ENCODE assay signal across 1 cellular context in the genomic region with DNA sequence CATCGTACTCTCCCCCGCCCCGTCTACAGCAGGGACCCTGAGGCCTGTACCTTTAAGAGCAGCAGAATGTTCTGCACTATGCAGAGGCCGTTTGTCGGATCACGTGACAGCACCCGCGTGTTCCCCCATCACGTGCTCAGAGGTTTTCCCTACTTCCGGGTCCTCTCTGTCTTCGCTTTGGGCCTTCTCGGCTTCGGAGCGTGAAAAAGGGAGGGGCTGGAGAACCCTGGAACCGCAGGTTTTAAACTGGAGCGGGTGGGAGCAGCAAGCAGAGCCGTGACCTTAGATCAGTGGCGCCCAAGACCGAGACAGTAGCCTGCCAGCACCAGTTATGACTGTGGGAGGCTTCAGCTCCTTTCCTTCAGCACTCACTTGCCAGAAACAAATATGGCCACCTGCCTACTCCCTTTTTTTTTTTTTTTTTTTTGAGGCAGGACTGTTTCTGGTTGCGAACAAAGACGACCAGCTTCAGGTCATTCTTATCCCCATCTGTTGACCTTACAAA.
TF ChIP-seq lines count a peak whose summit lies in the region.

TSS of gene CLN3 (minus strand) at position 105 of the 505 bp plus-strand sequence. CDS start 315 bp downstream, outside the sequence.

TF ChIP-seq in WTC11, 78 proteins besides CTCF, POLR2A, EP300 and RAD21 (continued from another document):
- TF ChIP-seq ZNF512 (CRISPR knock-in tag; IDR thresholded peaks at IDR 0.05; ENCODE audit: borderline replicate concordance), result no peak
